Comparison of ENCODE assay signal across 21 cellular contexts in genomic region chr16:70510216-70510615, GRCh38. TPM values are rescaled to one million over a fixed set of nuclear protein-coding genes. Genes with fewer than 3 reads are reported as not detected.
DNase-seq lines count a peak whose midpoint lies in the region; ATAC-seq lines count a peak whose summit lies in the region.
"Had no signal": no experiment of that assay in that cellular context is flagged by ENCODE, and none has a peak within 500 bp of the region (broad histone marks: within the 10 kb centered on the region; RNA-seq: fewer than 3 reads in every experiment).

No MANE protein-coding gene starts in this region.

- peaks cover 0 to 79% (median 12%) of the 10 kb centered on the region in 3 experiments for H3K36me3 ChIP-seq in naive thymus-derived CD4-positive, alpha-beta T cell (ENCODE audit: control insufficient read depth in 2 of 3, insufficient read depth in 3 of 3, low read length in 3 of 3)

- no peak overlapping the region for H3K27ac ChIP-seq in naive thymus-derived CD4-positive, alpha-beta T cell (ENCODE audit: low read depth, low read length)
- H3K27ac ChIP-seq: 22Rv1, BLaER1, C4-2B had no signal

- peak overlapping the region; percentile 48 for H3K27ac Mint-ChIP-seq in activated CD4-positive, alpha-beta memory T cell treated with anti-CD3 and anti-CD28 coated beads, Interleukin-2, amount 10 ng/mL, durations not matched to agents 7 days and 5 days
- no peak overlapping the region for H3K27ac Mint-ChIP-seq in activated CD4-positive, alpha-beta memory T cell treated with anti-CD3 and anti-CD28 coated beads for 36 hours
- H3K27ac Mint-ChIP-seq in activated naive CD4-positive, alpha-beta T cell treated with anti-CD3 and anti-CD28 coated beads, Interleukin-2, amount 50 U/mL, for 24 hours, result peak overlapping the region; percentile 84
- H3K27ac Mint-ChIP-seq in T-helper 17 cell, result peak overlapping the region; percentile 81
- peak overlapping the region; percentile 40 for H3K27ac Mint-ChIP-seq in stimulated activated effector memory CD8-positive, alpha-beta T cell treated with anti-CD3 and anti-CD28 coated beads, Interleukin-12 subunit alpha, Interleukin-12 subunit beta, amount 100 ng/mL, for 72 hours
- H3K27ac Mint-ChIP-seq in naive thymus-derived CD4-positive, alpha-beta T cell, result peak overlapping the region in 2 of 9 donors; percentile 22 to 46
- H3K27ac Mint-ChIP-seq: B cell, GM23338 had no signal

- POLR2A ChIA-PET in activated CD4-positive, alpha-beta memory T cell treated with anti-CD3 and anti-CD28 coated beads, Interleukin-2, amount 10 ng/mL, durations not matched to agents 7 days and 5 days (lab: Charles Lee), result interaction anchor here (1.5 kb wide), 1 partner anchor 15 kb away, joined by 4 read pairs; no protein-coding TSS in a partner anchor
- POLR2A ChIA-PET in activated CD4-positive, alpha-beta memory T cell treated with anti-CD3 and anti-CD28 coated beads for 36 hours (lab: Charles Lee), result no interaction called here
- POLR2A ChIA-PET in naive thymus-derived CD4-positive, alpha-beta T cell (lab: Charles Lee), result no interaction called here

- intact Hi-C loops in activated CD4-positive, alpha-beta memory T cell treated with anti-CD3 and anti-CD28 coated beads for 36 hours (cut with micrococcal nuclease), result no loop called here
- intact Hi-C loops in naive thymus-derived CD4-positive, alpha-beta T cell (cut with micrococcal nuclease), result no loop called here

- no peaks in the 10 kb centered on the region for H3K4me1 ChIP-seq in naive thymus-derived CD4-positive, alpha-beta T cell (ENCODE audit: control insufficient read depth in 2 of 2, insufficient read depth in 2 of 2, low read length in 2 of 2)

- no peaks in the 10 kb centered on the region for H3K9me3 Mint-ChIP-seq in activated CD4-positive, alpha-beta memory T cell treated with anti-CD3 and anti-CD28 coated beads, Interleukin-2, amount 10 ng/mL, durations not matched to agents 7 days and 5 days
- H3K9me3 Mint-ChIP-seq in activated CD4-positive, alpha-beta memory T cell treated with anti-CD3 and anti-CD28 coated beads for 36 hours, result no peaks in the 10 kb centered on the region
- H3K9me3 Mint-ChIP-seq in activated naive CD4-positive, alpha-beta T cell treated with anti-CD3 and anti-CD28 coated beads, Interleukin-2, amount 50 U/mL, for 24 hours, result no peaks in the 10 kb centered on the region
- H3K9me3 Mint-ChIP-seq in stimulated activated effector memory CD8-positive, alpha-beta T cell treated with anti-CD3 and anti-CD28 coated beads, Interleukin-12 subunit alpha, Interleukin-12 subunit beta, amount 100 ng/mL, for 72 hours, result no peaks in the 10 kb centered on the region
- H3K9me3 Mint-ChIP-seq in naive thymus-derived CD4-positive, alpha-beta T cell, result no peaks in the 10 kb centered on the region
- H3K9me3 Mint-ChIP-seq: CD4-positive, alpha-beta memory T cell; GM23338; H9 had no signal

- no peaks in the 10 kb centered on the region for H3K27me3 ChIP-seq in naive thymus-derived CD4-positive, alpha-beta T cell (ENCODE audit: control insufficient read depth in 2 of 2, insufficient read depth in 2 of 2, low read length in 2 of 2)
- H3K27me3 ChIP-seq: BLaER1 had no signal

- ATAC-seq in T-helper 17 cell, result no peak
- ATAC-seq in stimulated activated effector memory CD8-positive, alpha-beta T cell treated with anti-CD3 and anti-CD28 coated beads, Interleukin-12 subunit alpha, Interleukin-12 subunit beta, amount 100 ng/mL, for 72 hours, result no peak
- no peak for ATAC-seq in naive thymus-derived CD4-positive, alpha-beta T cell
- ATAC-seq: GM23338, HCT116 had no signal

- H3K4me3 Mint-ChIP-seq in activated CD4-positive, alpha-beta memory T cell treated with anti-CD3 and anti-CD28 coated beads, Interleukin-2, amount 10 ng/mL, durations not matched to agents 7 days and 5 days, result no peak overlapping the region
- H3K4me3 Mint-ChIP-seq in activated CD4-positive, alpha-beta memory T cell treated with anti-CD3 and anti-CD28 coated beads for 36 hours, result no peak overlapping the region
- no peak overlapping the region for H3K4me3 Mint-ChIP-seq in activated naive CD4-positive, alpha-beta T cell treated with anti-CD3 and anti-CD28 coated beads, Interleukin-2, amount 50 U/mL, for 24 hours
- H3K4me3 Mint-ChIP-seq in T-helper 17 cell, result no peak overlapping the region
- H3K4me3 Mint-ChIP-seq in stimulated activated effector memory CD8-positive, alpha-beta T cell treated with anti-CD3 and anti-CD28 coated beads, Interleukin-12 subunit alpha, Interleukin-12 subunit beta, amount 100 ng/mL, for 72 hours, result no peak overlapping the region
- no peak overlapping the region for H3K4me3 Mint-ChIP-seq in naive thymus-derived CD4-positive, alpha-beta T cell
- H3K4me3 Mint-ChIP-seq: B cell; CD4-positive, alpha-beta memory T cell; GM23338; H9 had no signal

- peaks cover 50% of the 10 kb centered on the region for H3K36me3 Mint-ChIP-seq in activated CD4-positive, alpha-beta memory T cell treated with anti-CD3 and anti-CD28 coated beads, Interleukin-2, amount 10 ng/mL, durations not matched to agents 7 days and 5 days (ENCODE audit: low read depth)
- H3K36me3 Mint-ChIP-seq in activated CD4-positive, alpha-beta memory T cell treated with anti-CD3 and anti-CD28 coated beads for 36 hours, result peaks cover 19% of the 10 kb centered on the region
- peaks cover 7% of the 10 kb centered on the region for H3K36me3 Mint-ChIP-seq in activated naive CD4-positive, alpha-beta T cell treated with anti-CD3 and anti-CD28 coated beads, Interleukin-2, amount 50 U/mL, for 24 hours
- no peaks in the 10 kb centered on the region for H3K36me3 Mint-ChIP-seq in T-helper 17 cell (ENCODE audit: low read depth)
- H3K36me3 Mint-ChIP-seq in stimulated activated effector memory CD8-positive, alpha-beta T cell treated with anti-CD3 and anti-CD28 coated beads, Interleukin-12 subunit alpha, Interleukin-12 subunit beta, amount 100 ng/mL, for 72 hours, result peaks cover 78% of the 10 kb centered on the region
- H3K36me3 Mint-ChIP-seq in naive thymus-derived CD4-positive, alpha-beta T cell, result peaks cover 3 to 38% (median 29%) of the 10 kb centered on the region in 5 donors

- H3K4me3 ChIP-seq in naive thymus-derived CD4-positive, alpha-beta T cell (ENCODE audit: low read length), result no peak overlapping the region
- H3K4me3 ChIP-seq: BLaER1, GM23338 had no signal

- peaks cover 9% of the 10 kb centered on the region for H3K4me1 Mint-ChIP-seq in activated CD4-positive, alpha-beta memory T cell treated with anti-CD3 and anti-CD28 coated beads, Interleukin-2, amount 10 ng/mL, durations not matched to agents 7 days and 5 days
- peaks cover 6% of the 10 kb centered on the region for H3K4me1 Mint-ChIP-seq in activated CD4-positive, alpha-beta memory T cell treated with anti-CD3 and anti-CD28 coated beads for 36 hours (ENCODE audit: low read depth)
- H3K4me1 Mint-ChIP-seq in activated naive CD4-positive, alpha-beta T cell treated with anti-CD3 and anti-CD28 coated beads, Interleukin-2, amount 50 U/mL, for 24 hours, result peaks cover 9% of the 10 kb centered on the region
- peaks cover 9% of the 10 kb centered on the region for H3K4me1 Mint-ChIP-seq in T-helper 17 cell
- H3K4me1 Mint-ChIP-seq in stimulated activated effector memory CD8-positive, alpha-beta T cell treated with anti-CD3 and anti-CD28 coated beads, Interleukin-12 subunit alpha, Interleukin-12 subunit beta, amount 100 ng/mL, for 72 hours, result no peaks in the 10 kb centered on the region
- peaks cover 4 to 13% (median 9%) of the 10 kb centered on the region in 7 donors for H3K4me1 Mint-ChIP-seq in naive thymus-derived CD4-positive, alpha-beta T cell
- H3K4me1 Mint-ChIP-seq: GM23338, H9 had no signal

- no peaks in the 10 kb centered on the region for H3K27me3 Mint-ChIP-seq in activated CD4-positive, alpha-beta memory T cell treated with anti-CD3 and anti-CD28 coated beads, Interleukin-2, amount 10 ng/mL, durations not matched to agents 7 days and 5 days
- H3K27me3 Mint-ChIP-seq in activated CD4-positive, alpha-beta memory T cell treated with anti-CD3 and anti-CD28 coated beads for 36 hours, result no peaks in the 10 kb centered on the region
- H3K27me3 Mint-ChIP-seq in activated naive CD4-positive, alpha-beta T cell treated with anti-CD3 and anti-CD28 coated beads, Interleukin-2, amount 50 U/mL, for 24 hours, result no peaks in the 10 kb centered on the region
- H3K27me3 Mint-ChIP-seq in T-helper 17 cell, result no peaks in the 10 kb centered on the region
- no peaks in the 10 kb centered on the region for H3K27me3 Mint-ChIP-seq in naive thymus-derived CD4-positive, alpha-beta T cell
- H3K27me3 Mint-ChIP-seq: B cell; CD4-positive, alpha-beta memory T cell had no signal

- CTCF ChIA-PET in activated CD4-positive, alpha-beta memory T cell treated with anti-CD3 and anti-CD28 coated beads, Interleukin-2, amount 10 ng/mL, durations not matched to agents 7 days and 5 days (lab: Charles Lee), result interaction anchor here (1.5 to 2.1 kb wide), 3 partner anchors 9 to 15 kb away, joined by 3 to 25 read pairs (median 15); no protein-coding TSS in a partner anchor
- CTCF ChIA-PET in activated CD4-positive, alpha-beta memory T cell treated with anti-CD3 and anti-CD28 coated beads for 36 hours (lab: Charles Lee), result interaction anchor here (1.7 kb wide), 1 partner anchor 22 kb away, joined by 3 read pairs; no protein-coding TSS in a partner anchor
- CTCF ChIA-PET in naive thymus-derived CD4-positive, alpha-beta T cell (lab: Charles Lee), result no interaction called here

- DNase-seq in activated CD4-positive, alpha-beta memory T cell treated with anti-CD3 and anti-CD28 coated beads, Interleukin-2, amount 10 ng/mL, durations not matched to agents 7 days and 5 days, result no peak
- no peak for DNase-seq in activated CD4-positive, alpha-beta memory T cell treated with anti-CD3 and anti-CD28 coated beads for 36 hours
- DNase-seq in activated naive CD4-positive, alpha-beta T cell (lab: John Stamatoyannopoulos, UW), result no peak
- no peak for DNase-seq in T-helper 17 cell
- no peak for DNase-seq in stimulated activated effector memory CD8-positive, alpha-beta T cell treated with anti-CD3 and anti-CD28 coated beads, Interleukin-12 subunit alpha, Interleukin-12 subunit beta, amount 100 ng/mL, for 72 hours (ENCODE audit: low spot score in 2 of 2)
- DNase-seq in LoVo (ENCODE audit: low spot score), result no peak
- DNase-seq in naive thymus-derived CD4-positive, alpha-beta T cell, result no peak
- DNase-seq: Calu3; CD4-positive, alpha-beta memory T cell; COR-L47; DMS53; DMS79 treated with DMSO at 0.1 percent for 48 hours; GF-D8; H9 had no signal

- H3K9me3 ChIP-seq in T-helper 17 cell (ENCODE audit: control insufficient read depth, low read length, poor library complexity, severe bottlenecking), result no peaks in the 10 kb centered on the region
- no peaks in the 10 kb centered on the region for H3K9me3 ChIP-seq in naive thymus-derived CD4-positive, alpha-beta T cell (ENCODE audit: control insufficient read depth in 2 of 3, low read length in 3 of 3)
- H3K9me3 ChIP-seq: BLaER1 had no signal

RNA-seq across cellular contexts. Expression of gene COG4, which starts 13.1 kb away (rescaled TPM):
- 10 to 100 TPM; 71.2 to 71.4 TPM for total RNA-seq in activated CD4-positive, alpha-beta memory T cell treated with anti-CD3 and anti-CD28 coated beads, Interleukin-2, amount 10 ng/mL, durations not matched to agents 7 days and 5 days
- 10 to 100 TPM; 35.9 to 40.2 TPM for total RNA-seq in activated CD4-positive, alpha-beta memory T cell treated with anti-CD3 and anti-CD28 coated beads for 36 hours
- 10 to 100 TPM; 26.3 to 54.0 TPM for total RNA-seq in T-helper 17 cell
- total RNA-seq in naive thymus-derived CD4-positive, alpha-beta T cell, result 10 to 100 TPM; 38.3 to 68.6 (median 58.7) TPM
- polyA plus RNA-seq in naive thymus-derived CD4-positive, alpha-beta T cell, result 10 to 100 TPM; 46.1 to 50.5 TPM

RNA-seq across cellular contexts. Expression of gene SF3B3, which starts 13.4 kb away (rescaled TPM):
- total RNA-seq in activated CD4-positive, alpha-beta memory T cell treated with anti-CD3 and anti-CD28 coated beads, Interleukin-2, amount 10 ng/mL, durations not matched to agents 7 days and 5 days, result 100 to 1,000 TPM; 329 to 332 TPM
- 100 to 1,000 TPM; 450 to 453 TPM for total RNA-seq in activated CD4-positive, alpha-beta memory T cell treated with anti-CD3 and anti-CD28 coated beads for 36 hours
- total RNA-seq in T-helper 17 cell, result 100 to 1,000 TPM; 163 to 182 TPM
- total RNA-seq in naive thymus-derived CD4-positive, alpha-beta T cell, result 100 to 1,000 TPM; 189 to 415 (median 267) TPM
- 10 to 100 TPM; 69.0 to 93.7 TPM for polyA plus RNA-seq in naive thymus-derived CD4-positive, alpha-beta T cell

RNA-seq across cellular contexts. Expression of gene FCSK, which starts 55.8 kb away (rescaled TPM):
- total RNA-seq in activated CD4-positive, alpha-beta memory T cell treated with anti-CD3 and anti-CD28 coated beads, Interleukin-2, amount 10 ng/mL, durations not matched to agents 7 days and 5 days, result 10 to 100 TPM; 17.3 to 17.4 TPM
- 10 to 100 TPM; 13.1 to 14.0 TPM for total RNA-seq in activated CD4-positive, alpha-beta memory T cell treated with anti-CD3 and anti-CD28 coated beads for 36 hours
- total RNA-seq in T-helper 17 cell, result 10 to 100 TPM; 27.1 to 27.7 TPM
- total RNA-seq in naive thymus-derived CD4-positive, alpha-beta T cell, result 10 to 100 TPM; 23.7 to 45.2 (median 36.7) TPM
- polyA plus RNA-seq in naive thymus-derived CD4-positive, alpha-beta T cell, result 10 to 100 TPM in 1 of 2 donors, 1 to 10 TPM in 1; 7.5 to 10.3 TPM
